Comparison of ENCODE assay signal across 24 cellular contexts in genomic region chr20:45828589-45828988, GRCh38. TPM values are rescaled to one million over a fixed set of nuclear protein-coding genes. Genes with fewer than 3 reads are reported as not detected.
A peak's percentile ranks its signal among the peaks of the same experiment; 100 is the strongest.
DNase-seq lines count a peak whose midpoint lies in the region; ATAC-seq and TF ChIP-seq lines count a peak whose summit lies in the region.
"Had no signal": no experiment of that assay in that cellular context is flagged by ENCODE, and none has a peak within 500 bp of the region (broad histone marks: within the 10 kb centered on the region; RNA-seq: fewer than 3 reads in every experiment).

No MANE protein-coding gene starts in this region.

- peak overlapping the region; percentile 73 for H3K27ac ChIP-seq in SJCRH30
- peak overlapping the region; percentile 89 to 92 for H3K27ac ChIP-seq in coronary artery
- H3K27ac ChIP-seq in thoracic aorta = peak overlapping the region; percentile 84 to 91
- H3K27ac ChIP-seq: epithelial cell of prostate, neutrophil, SK-N-MC, testis had no signal

- peak overlapping the region; percentile 89 to 98 (median 94) for H3K27ac Mint-ChIP-seq in nephron
- H3K27ac Mint-ChIP-seq in T-helper 2 cell treated with Interferon-gamma antibody and Interleukin-4, amounts not matched to agents 5 μg/mL and 100 μg/mL, for 36 hours = no peak overlapping the region
- H3K27ac Mint-ChIP-seq in activated T-helper 1 cell treated with anti-CD3 and anti-CD28 coated beads, Interleukin-12 subunit alpha, Interleukin-12 subunit beta, Interleukin-2, Interleukin-4 antibody, amounts not matched to agents 30 ng/mL and 10 ng/mL and 1 ng/mL, durations not matched to agents 14 hours and 24 hours and 36 hours = no peak overlapping the region

- no peaks in the 10 kb centered on the region for H3K27me3 ChIP-seq in SJCRH30
- H3K27me3 ChIP-seq in thoracic aorta (replicated peaks; ENCODE audit: insufficient read depth) = no peaks in the 10 kb centered on the region
- H3K27me3 ChIP-seq: testis had no signal

- H3K9me3 ChIP-seq in SJCRH30 (replicated peaks) = no peaks in the 10 kb centered on the region
- H3K9me3 ChIP-seq in thoracic aorta = no peaks in the 10 kb centered on the region
- H3K9me3 ChIP-seq: heart right ventricle, neutrophil, testis had no signal

- ATAC-seq in thoracic aorta (ENCODE audit: insufficient number of reproducible peaks, low FRiP score, low read depth) = no peak
- ATAC-seq: heart right ventricle had no signal

- H3K36me3 ChIP-seq in SJCRH30 = no peaks in the 10 kb centered on the region
- H3K36me3 ChIP-seq in thoracic aorta = no peaks in the 10 kb centered on the region
- H3K36me3 ChIP-seq: heart right ventricle, neutrophil had no signal

- peaks cover 28% of the 10 kb centered on the region for H3K27me3 Mint-ChIP-seq in nephron (ENCODE audit: low read depth)
- H3K27me3 Mint-ChIP-seq in T-helper 2 cell treated with Interferon-gamma antibody and Interleukin-4, amounts not matched to agents 5 μg/mL and 100 μg/mL, for 36 hours (ENCODE audit: low read depth) = peaks cover 29% of the 10 kb centered on the region
- peaks cover 19% of the 10 kb centered on the region for H3K27me3 Mint-ChIP-seq in activated T-helper 1 cell treated with anti-CD3 and anti-CD28 coated beads, Interleukin-12 subunit alpha, Interleukin-12 subunit beta, Interleukin-2, Interleukin-4 antibody, amounts not matched to agents 30 ng/mL and 10 ng/mL and 1 ng/mL, durations not matched to agents 14 hours and 24 hours and 36 hours (ENCODE audit: insufficient read depth)

- DNase-seq in SJCRH30 (peak; percentile 100), coronary artery (ENCODE audit: low spot score) (no peak), thoracic aorta (ENCODE audit: low spot score) (no peak), NCI-H510A (lab: John Stamatoyannopoulos, UW) (no peak)
- DNase-seq in T-helper 2 cell treated with Interferon-gamma antibody and Interleukin-4, amounts not matched to agents 5 μg/mL and 100 μg/mL, for 36 hours (ENCODE audit: low spot score) = no peak
- DNase-seq in activated T-helper 1 cell treated with anti-CD3 and anti-CD28 coated beads, Interleukin-12 subunit alpha, Interleukin-12 subunit beta, Interleukin-2, Interleukin-4 antibody, amounts not matched to agents 30 ng/mL and 10 ng/mL and 1 ng/mL, durations not matched to agents 14 hours and 24 hours and 36 hours (ENCODE audit: low spot score) = no peak
- DNase-seq: activated CD4-positive, alpha-beta T cell treated with anti-CD3 and anti-CD28 coated beads for 4 hours; activated naive CD4-positive, alpha-beta T cell; dermis blood vessel endothelial cell; heart right ventricle; NCI-H1048; NCI-H2029 treated with DMSO at 0.1 percent for 48 hours; OCI-M1; stimulated activated CD4-positive, alpha-beta T cell treated with anti-CD3 and anti-CD28 coated beads, Interleukin-4, amount 100 ng/mL, for 24 hours; testis had no signal

- H3K4me3 ChIP-seq in SJCRH30 (no peak overlapping the region), coronary artery (no peak overlapping the region), thoracic aorta (no peak overlapping the region)
- H3K4me3 ChIP-seq: heart right ventricle, SK-N-MC, skin epidermis, testis had no signal

- H3K4me1 ChIP-seq in SJCRH30 (peaks cover 51% of the 10 kb centered on the region), thoracic aorta (ENCODE audit: control insufficient read depth in 1 of 2, low read depth in 2 of 2) (peaks cover 33 to 61% of the 10 kb centered on the region in 2 donors)

- peak overlapping the region in 2 of 3 experiments; percentile 44 to 89 for H3K4me3 Mint-ChIP-seq in nephron
- no peak overlapping the region for H3K4me3 Mint-ChIP-seq in T-helper 2 cell treated with Interferon-gamma antibody and Interleukin-4, amounts not matched to agents 5 μg/mL and 100 μg/mL, for 36 hours
- H3K4me3 Mint-ChIP-seq in activated T-helper 1 cell treated with anti-CD3 and anti-CD28 coated beads, Interleukin-12 subunit alpha, Interleukin-12 subunit beta, Interleukin-2, Interleukin-4 antibody, amounts not matched to agents 30 ng/mL and 10 ng/mL and 1 ng/mL, durations not matched to agents 14 hours and 24 hours and 36 hours = no peak overlapping the region

- H3K4me1 Mint-ChIP-seq in nephron = peaks cover 55% of the 10 kb centered on the region
- H3K4me1 Mint-ChIP-seq in T-helper 2 cell treated with Interferon-gamma antibody and Interleukin-4, amounts not matched to agents 5 μg/mL and 100 μg/mL, for 36 hours (ENCODE audit: low read depth) = peaks cover 16% of the 10 kb centered on the region
- H3K4me1 Mint-ChIP-seq in activated T-helper 1 cell treated with anti-CD3 and anti-CD28 coated beads, Interleukin-12 subunit alpha, Interleukin-12 subunit beta, Interleukin-2, Interleukin-4 antibody, amounts not matched to agents 30 ng/mL and 10 ng/mL and 1 ng/mL, durations not matched to agents 14 hours and 24 hours and 36 hours (ENCODE audit: low read depth) = peaks cover 22% of the 10 kb centered on the region

- no peaks in the 10 kb centered on the region for H3K9me3 Mint-ChIP-seq in nephron
- H3K9me3 Mint-ChIP-seq in T-helper 2 cell treated with Interferon-gamma antibody and Interleukin-4, amounts not matched to agents 5 μg/mL and 100 μg/mL, for 36 hours = no peaks in the 10 kb centered on the region
- H3K9me3 Mint-ChIP-seq in activated T-helper 1 cell treated with anti-CD3 and anti-CD28 coated beads, Interleukin-12 subunit alpha, Interleukin-12 subunit beta, Interleukin-2, Interleukin-4 antibody, amounts not matched to agents 30 ng/mL and 10 ng/mL and 1 ng/mL, durations not matched to agents 14 hours and 24 hours and 36 hours = no peaks in the 10 kb centered on the region
- H3K9me3 Mint-ChIP-seq: IgD-negative memory B cell had no signal

- no peaks in the 10 kb centered on the region for H3K36me3 Mint-ChIP-seq in nephron (ENCODE audit: low read depth)
- peaks cover 1% of the 10 kb centered on the region for H3K36me3 Mint-ChIP-seq in T-helper 2 cell treated with Interferon-gamma antibody and Interleukin-4, amounts not matched to agents 5 μg/mL and 100 μg/mL, for 36 hours (ENCODE audit: low read depth)
- no peaks in the 10 kb centered on the region for H3K36me3 Mint-ChIP-seq in activated T-helper 1 cell treated with anti-CD3 and anti-CD28 coated beads, Interleukin-12 subunit alpha, Interleukin-12 subunit beta, Interleukin-2, Interleukin-4 antibody, amounts not matched to agents 30 ng/mL and 10 ng/mL and 1 ng/mL, durations not matched to agents 14 hours and 24 hours and 36 hours (ENCODE audit: low read depth)
- H3K36me3 Mint-ChIP-seq: brain, IgD-negative memory B cell had no signal

- intact Hi-C loops in activated T-helper 1 cell treated with anti-CD3 and anti-CD28 coated beads, Interleukin-12 subunit alpha, Interleukin-12 subunit beta, Interleukin-2, Interleukin-4 antibody, amounts not matched to agents 30 ng/mL and 10 ng/mL and 1 ng/mL, durations not matched to agents 14 hours and 24 hours and 36 hours (cut with micrococcal nuclease) = no loop called here

- no peak for TF ChIP-seq CTCF in coronary artery (IDR thresholded peaks at IDR 0.05)
- TF ChIP-seq CTCF in nephron (IDR thresholded peaks at IDR 0.05; ENCODE audit: unreplicated experiment in 3 of 3) = no peak
- TF ChIP-seq CTCF in thoracic aorta (IDR thresholded peaks at IDR 0.05) = no peak

RNA-seq across cellular contexts. Expression of gene TNNC2, which starts 1.5 kb away (rescaled TPM):
- 0.73 and 0.75 TPM in 2 replicates for total RNA-seq in SJCRH30 (2014; rRNA removed; shearing (Covaris generic))
- not detected for total RNA-seq in thoracic aorta
- total RNA-seq in activated T-helper 1 cell treated with anti-CD3 and anti-CD28 coated beads, Interleukin-12 subunit alpha, Interleukin-12 subunit beta, Interleukin-2, Interleukin-4 antibody, amounts not matched to agents 30 ng/mL and 10 ng/mL and 1 ng/mL, durations not matched to agents 14 hours and 24 hours and 36 hours = not detected in 2 replicates
- total RNA-seq: dermis blood vessel endothelial cell, H4 had no signal

RNA-seq across cellular contexts. Expression of gene SNX21, which starts 5.0 kb away (rescaled TPM):
- 17.1 and 18.3 TPM in 2 replicates for total RNA-seq in SJCRH30 (2014; rRNA removed; shearing (Covaris generic))
- 100 to 1,000 TPM in 1 of 2 donors, 10 to 100 TPM in 1; 78.2 to 133 TPM for total RNA-seq in thoracic aorta
- 0.75 and 1.1 TPM in 2 replicates for total RNA-seq in activated T-helper 1 cell treated with anti-CD3 and anti-CD28 coated beads, Interleukin-12 subunit alpha, Interleukin-12 subunit beta, Interleukin-2, Interleukin-4 antibody, amounts not matched to agents 30 ng/mL and 10 ng/mL and 1 ng/mL, durations not matched to agents 14 hours and 24 hours and 36 hours

RNA-seq across cellular contexts. Expression of gene UBE2C, which starts 16.1 kb away (rescaled TPM):
- total RNA-seq in SJCRH30 (2014; rRNA removed; shearing (Covaris generic)) = 612 and 615 TPM in 2 replicates
- not detected for total RNA-seq in thoracic aorta
- 114 and 118 TPM in 2 replicates for total RNA-seq in activated T-helper 1 cell treated with anti-CD3 and anti-CD28 coated beads, Interleukin-12 subunit alpha, Interleukin-12 subunit beta, Interleukin-2, Interleukin-4 antibody, amounts not matched to agents 30 ng/mL and 10 ng/mL and 1 ng/mL, durations not matched to agents 14 hours and 24 hours and 36 hours
- total RNA-seq: mesenteric fat pad had no signal

RNA-seq across cellular contexts. Expression of gene ACOT8, which starts 28.6 kb away (rescaled TPM):
- 31.0 and 41.0 TPM in 2 replicates for total RNA-seq in SJCRH30 (2014; rRNA removed; shearing (Covaris generic))
- 10 to 100 TPM; 20.5 to 45.2 TPM for total RNA-seq in thoracic aorta
- 26.5 and 27.2 TPM in 2 replicates for total RNA-seq in activated T-helper 1 cell treated with anti-CD3 and anti-CD28 coated beads, Interleukin-12 subunit alpha, Interleukin-12 subunit beta, Interleukin-2, Interleukin-4 antibody, amounts not matched to agents 30 ng/mL and 10 ng/mL and 1 ng/mL, durations not matched to agents 14 hours and 24 hours and 36 hours

RNA-seq across cellular contexts. Expression of gene ZSWIM3, which starts 28.8 kb away (rescaled TPM):
- total RNA-seq in SJCRH30 (2014; rRNA removed; shearing (Covaris generic)) = 6.2 TPM in 2 replicates
- total RNA-seq in thoracic aorta = 1 to 10 TPM; 3.0 to 6.1 TPM
- 5.8 and 6.2 TPM in 2 replicates for total RNA-seq in activated T-helper 1 cell treated with anti-CD3 and anti-CD28 coated beads, Interleukin-12 subunit alpha, Interleukin-12 subunit beta, Interleukin-2, Interleukin-4 antibody, amounts not matched to agents 30 ng/mL and 10 ng/mL and 1 ng/mL, durations not matched to agents 14 hours and 24 hours and 36 hours

Comparison
In these comparisons a context has a peak if more than half of its experiments do, and no peak if none do; other contexts are left out.
1. DNase-seq: peak in SJCRH30 (2 of 2); none in coronary artery (single experiment), thoracic aorta (single experiment), T-helper 2 cell treated with Interferon-gamma antibody and Interleukin-4, amounts not matched to agents 5 μg/mL and 100 μg/mL, for 36 hours (single experiment), NCI-H510A (single experiment) and activated T-helper 1 cell treated with anti-CD3 and anti-CD28 coated beads, Interleukin-12 subunit alpha, Interleukin-12 subunit beta, Interleukin-2, Interleukin-4 antibody, amounts not matched to agents 30 ng/mL and 10 ng/mL and 1 ng/mL, durations not matched to agents 14 hours and 24 hours and 36 hours (single experiment).
2. H3K27ac Mint-ChIP-seq: peak in nephron (3 of 3); none in T-helper 2 cell treated with Interferon-gamma antibody and Interleukin-4, amounts not matched to agents 5 μg/mL and 100 μg/mL, for 36 hours (single experiment) and activated T-helper 1 cell treated with anti-CD3 and anti-CD28 coated beads, Interleukin-12 subunit alpha, Interleukin-12 subunit beta, Interleukin-2, Interleukin-4 antibody, amounts not matched to agents 30 ng/mL and 10 ng/mL and 1 ng/mL, durations not matched to agents 14 hours and 24 hours and 36 hours (single experiment).
3. H3K4me3 Mint-ChIP-seq: peak in nephron (2 of 3); none in T-helper 2 cell treated with Interferon-gamma antibody and Interleukin-4, amounts not matched to agents 5 μg/mL and 100 μg/mL, for 36 hours (single experiment) and activated T-helper 1 cell treated with anti-CD3 and anti-CD28 coated beads, Interleukin-12 subunit alpha, Interleukin-12 subunit beta, Interleukin-2, Interleukin-4 antibody, amounts not matched to agents 30 ng/mL and 10 ng/mL and 1 ng/mL, durations not matched to agents 14 hours and 24 hours and 36 hours (single experiment).
4. RNA of gene UBE2C, which starts 16.1 kb away (total RNA-seq): 612 to 615 TPM in SJCRH30 and 114 to 118 TPM in activated T-helper 1 cell treated with anti-CD3 and anti-CD28 coated beads, Interleukin-12 subunit alpha, Interleukin-12 subunit beta, Interleukin-2, Interleukin-4 antibody, amounts not matched to agents 30 ng/mL and 10 ng/mL and 1 ng/mL, durations not matched to agents 14 hours and 24 hours and 36 hours; not detected in thoracic aorta; every median in the first group is over 100 times any median in the second.
5. Peak in every context shown above with its lines, with median percentiles within 50 percentile points of each other: H3K27ac ChIP-seq.